Comparison of ENCODE assay signal across 13 cellular contexts in genomic region chr22:47033648-47034000, GRCh38.
DNase-seq lines count a peak whose midpoint lies in the region; ATAC-seq and TF ChIP-seq lines count a peak whose summit lies in the region.
"Had no signal": no experiment of that assay in that cellular context is flagged by ENCODE, and none has a peak within 500 bp of the region (broad histone marks: within the 10 kb centered on the region; RNA-seq: fewer than 3 reads in every experiment).

No MANE protein-coding gene starts in this region.

- no peaks in the 10 kb centered on the region for H3K9me3 ChIP-seq in RWPE2 (ENCODE audit: severe bottlenecking)
- no peaks in the 10 kb centered on the region for H3K9me3 ChIP-seq in body of pancreas
- no peaks in the 10 kb centered on the region for H3K9me3 ChIP-seq in mucosa of descending colon
- no peaks in the 10 kb centered on the region for H3K9me3 ChIP-seq in upper lobe of left lung
- H3K9me3 ChIP-seq: BLaER1 treated with 17β-estradiol and CSF1 and Interleukin-3, amounts not matched to agents 10 nM and 100 nM had no signal

- ATAC-seq in RWPE2 (ENCODE audit: low read depth) (no peak), body of pancreas (no peak), mucosa of descending colon (no peak), upper lobe of left lung (ENCODE audit: low FRiP score in 2 of 2) (no peak), HG02623 (IDR thresholded peaks at IDR 0.05; ENCODE audit: unreplicated experiment) (no peak)

- H3K4me3 ChIP-seq in RWPE2 (ENCODE audit: severe bottlenecking), result no peak overlapping the region
- H3K4me3 ChIP-seq in body of pancreas, result no peak overlapping the region
- H3K4me3 ChIP-seq in mucosa of descending colon, result no peak overlapping the region
- no peak overlapping the region for H3K4me3 ChIP-seq in upper lobe of left lung
- H3K4me3 ChIP-seq: BLaER1 treated with 17β-estradiol and CSF1 and Interleukin-3, amounts not matched to agents 10 nM and 100 nM had no signal

- TF ChIP-seq EP300 in upper lobe of left lung (IDR thresholded peaks at IDR 0.05), result no peak

- WGBS in body of pancreas, 2 donors, result 88 to 93% methylated on average over 10 to 11 of the region's 11 CpGs
- 95 to 96% methylated on average over 11 of the region's 11 CpGs for WGBS in upper lobe of left lung, 2 donors

- intact Hi-C loops in body of pancreas (cut with DNase I), result no loop called here
- intact Hi-C loops in mucosa of descending colon (cut with DNase I, micrococcal nuclease), result no loop called here

- H3K4me1 ChIP-seq in RWPE2 (ENCODE audit: insufficient read depth, poor library complexity, severe bottlenecking), result peaks cover 14% of the 10 kb centered on the region
- H3K4me1 ChIP-seq in body of pancreas, result peaks cover 28% of the 10 kb centered on the region
- H3K4me1 ChIP-seq in mucosa of descending colon (ENCODE audit: low read depth), result peaks cover 15% of the 10 kb centered on the region
- peaks cover 0 to 25% (median 11%) of the 10 kb centered on the region in 4 donors for H3K4me1 ChIP-seq in upper lobe of left lung
- H3K4me1 ChIP-seq: BLaER1 treated with 17β-estradiol and CSF1 and Interleukin-3, amounts not matched to agents 10 nM and 100 nM had no signal

- peak overlapping the region; percentile 57 for H3K27ac ChIP-seq in RWPE2 (ENCODE audit: poor library complexity, severe bottlenecking)
- H3K27ac ChIP-seq in body of pancreas, result peak overlapping the region in 3 of 4 donors; percentile 55 to 69 (median 57)
- peak overlapping the region; percentile 28 to 91 (median 82) for H3K27ac ChIP-seq in upper lobe of left lung
- H3K27ac ChIP-seq: BLaER1 treated with 17β-estradiol and CSF1 and Interleukin-3, amounts not matched to agents 10 nM and 100 nM had no signal

- TF ChIP-seq POLR2A in body of pancreas (IDR thresholded peaks at IDR 0.05) (no peak), upper lobe of left lung (IDR thresholded peaks at IDR 0.05) (no peak)

- no peaks in the 10 kb centered on the region for H3K36me3 ChIP-seq in RWPE2 (ENCODE audit: low read depth)
- no peaks in the 10 kb centered on the region for H3K36me3 ChIP-seq in body of pancreas (replicated peaks in 1 of 2; ENCODE audit: insufficient read depth in 1 of 2, low read depth in 2 of 2)
- no peaks in the 10 kb centered on the region for H3K36me3 ChIP-seq in mucosa of descending colon (ENCODE audit: low read depth)
- H3K36me3 ChIP-seq in upper lobe of left lung, result peaks cover 0 to 17% (median 6%) of the 10 kb centered on the region in 4 donors

- in situ Hi-C loops in GM13976 (cut with MboI; ENCODE audit: low sequenced_read_pairs, unreplicated experiment), result no loop called here

- no peak for TF ChIP-seq CTCF in RWPE2 (IDR thresholded peaks at IDR 0.05; ENCODE audit: poor library complexity, severe bottlenecking)
- no peak for TF ChIP-seq CTCF in body of pancreas (IDR thresholded peaks at IDR 0.05)
- no peak for TF ChIP-seq CTCF in mucosa of descending colon (IDR thresholded peaks at IDR 0.05)
- TF ChIP-seq CTCF in upper lobe of left lung (IDR thresholded peaks at IDR 0.05), result no peak
- TF ChIP-seq CTCF in GM13976 (IDR thresholded peaks at IDR 0.05; ENCODE audit: borderline replicate concordance, control extremely low read depth, extremely low read depth, insufficient read depth, missing control alignments), result no peak

- DNase-seq in RWPE2 (ENCODE audit: low spot score), result peak; percentile 42
- DNase-seq in body of pancreas, result no peak
- peak in 2 of 3 donors; percentile 35 to 42 for DNase-seq in mucosa of descending colon
- no peak for DNase-seq in upper lobe of left lung
- DNase-seq in GM13976 (ENCODE audit: low spot score), result no peak
- no peak for DNase-seq in DMS153 (lab: John Stamatoyannopoulos, UW)
- DNase-seq: DMS 273 treated with DMSO at 0.1 percent for 48 hours, H7, NCI-H1417 treated with DMSO at 0.1 percent for 48 hours, NCI-H2029, NCI-H510A treated with DMSO at 0.1 percent for 48 hours had no signal

- H3K27me3 ChIP-seq in RWPE2 (ENCODE audit: insufficient read depth, poor library complexity, severe bottlenecking), result no peaks in the 10 kb centered on the region
- no peaks in the 10 kb centered on the region for H3K27me3 ChIP-seq in body of pancreas
- no peaks in the 10 kb centered on the region for H3K27me3 ChIP-seq in upper lobe of left lung
- H3K27me3 ChIP-seq: BLaER1 treated with 17β-estradiol and CSF1 and Interleukin-3, amounts not matched to agents 10 nM and 100 nM had no signal

Comparison
In these comparisons a context has a peak if more than half of its experiments do, and no peak if none do; other contexts are left out.
1. DNase-seq: peak in RWPE2 (single experiment) and mucosa of descending colon (2 of 3); none in body of pancreas (0 of 4), upper lobe of left lung (0 of 2), GM13976 (single experiment) and DMS153 (single experiment).
2. Peak in every context shown above with its lines, with median percentiles within 50 percentile points of each other: H3K27ac ChIP-seq.